Comparison of ENCODE assay signal across 12 cellular contexts in the genomic region with DNA sequence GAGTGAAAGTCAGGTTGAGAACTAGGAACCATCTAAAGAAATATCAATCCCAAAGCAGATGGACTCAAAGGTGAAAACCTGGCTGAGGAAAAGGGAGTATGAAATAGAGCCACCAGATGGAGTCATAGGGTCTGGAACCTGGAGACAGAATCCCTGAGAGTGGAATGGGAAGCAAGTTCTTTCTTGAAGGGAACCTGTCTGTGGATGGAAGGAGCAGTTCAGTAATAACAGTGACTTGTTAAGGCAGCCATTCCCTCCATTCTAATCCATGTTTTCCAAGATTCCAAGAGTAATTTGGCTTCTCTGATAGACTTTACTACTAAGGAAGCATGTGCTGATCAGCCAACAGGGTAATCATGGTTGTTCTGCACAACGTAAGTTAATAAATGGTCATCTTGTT. TPM values are rescaled to one million over a fixed set of nuclear protein-coding genes. Genes with fewer than 3 reads are reported as not detected.
DNase-seq lines count a peak whose midpoint lies in the region; ATAC-seq and TF ChIP-seq lines count a peak whose summit lies in the region.
"Had no signal": no experiment of that assay in that cellular context is flagged by ENCODE, and none has a peak within 500 bp of the region (broad histone marks: within the 10 kb centered on the region; RNA-seq: fewer than 3 reads in every experiment).

No MANE protein-coding gene starts in this region.

- TF ChIP-seq POLR2A in testis (IDR thresholded peaks at IDR 0.05) = no peak

- no peak overlapping the region for H3K4me2 ChIP-seq in OCI-LY7 (ENCODE audit: low read length)

- no TSS peak for BruUV-seq in OCI-LY7 (replicated peaks; lab: Mats Ljungman, UMichigan)

- no peak overlapping the region for H2AFZ ChIP-seq in OCI-LY7 (ENCODE audit: low read length)

- peak; percentile 14; the same call in 1 of the 2 replicates for TF ChIP-seq CTCF in 22Rv1 (IDR thresholded peaks at IDR 0.05)
- peak; percentile 63 for TF ChIP-seq CTCF in RWPE2 (IDR thresholded peaks at IDR 0.05; ENCODE audit: poor library complexity, severe bottlenecking)
- TF ChIP-seq CTCF in foreskin fibroblast (IDR thresholded peaks at IDR 0.05; ENCODE audit: low read depth, low read length) = peak; percentile 30
- no peak for TF ChIP-seq CTCF in OCI-LY7 (conservative IDR thresholded peaks at IDR 0.05; ENCODE audit: low read length)
- no peak for TF ChIP-seq CTCF in testis (IDR thresholded peaks at IDR 0.05)

- H3K4me1 ChIP-seq in RWPE2 (ENCODE audit: insufficient read depth, poor library complexity, severe bottlenecking) = no peaks in the 10 kb centered on the region
- H3K4me1 ChIP-seq in OCI-LY7 (ENCODE audit: insufficient read depth, low read length, poor library complexity, severe bottlenecking) = no peaks in the 10 kb centered on the region
- no peaks in the 10 kb centered on the region for H3K4me1 ChIP-seq in testis
- H3K4me1 ChIP-seq: Caco-2, HAP-1 had no signal

- no peaks in the 10 kb centered on the region for H3K4me1 Mint-ChIP-seq in natural killer cell treated with Interleukin-12 subunit alpha and Interleukin-12 subunit beta and Interleukin-15 and Interleukin-18, amount 100 ng/mL, for 72 hours (ENCODE audit: low read depth in 2 of 2)
- no peaks in the 10 kb centered on the region for H3K4me1 Mint-ChIP-seq in stimulated activated naive B cell treated with anti-CD40 and anti-IgM and Interleukin-4, amounts not matched to agents 10 μg/mL and 1 μg/mL and 100 μg/mL, for 72 hours

- no peaks in the 10 kb centered on the region for H3K9me3 Mint-ChIP-seq in natural killer cell treated with Interleukin-12 subunit alpha and Interleukin-12 subunit beta and Interleukin-15 and Interleukin-18, amount 100 ng/mL, for 72 hours
- H3K9me3 Mint-ChIP-seq in stimulated activated naive B cell treated with anti-CD40 and anti-IgM and Interleukin-4, amounts not matched to agents 10 μg/mL and 1 μg/mL and 100 μg/mL, for 72 hours = no peaks in the 10 kb centered on the region

- H3K27me3 Mint-ChIP-seq in natural killer cell treated with Interleukin-12 subunit alpha and Interleukin-12 subunit beta and Interleukin-15 and Interleukin-18, amount 100 ng/mL, for 72 hours = peaks cover 27 to 49% of the 10 kb centered on the region in 2 donors
- H3K27me3 Mint-ChIP-seq in stimulated activated naive B cell treated with anti-CD40 and anti-IgM and Interleukin-4, amounts not matched to agents 10 μg/mL and 1 μg/mL and 100 μg/mL, for 72 hours = peaks cover 14 to 23% of the 10 kb centered on the region in 2 donors

- WGBS in testis, 2 donors = 60 to 76% methylated on average over 1 of the region's 1 CpG

- no peak overlapping the region for H3K4me3 ChIP-seq in RWPE2 (ENCODE audit: severe bottlenecking)
- H3K4me3 ChIP-seq in foreskin fibroblast (ENCODE audit: low read depth in 1 of 2, low read length in 2 of 2) = no peak overlapping the region
- H3K4me3 ChIP-seq in OCI-LY7 (ENCODE audit: low read depth, low read length, poor library complexity, severe bottlenecking) = no peak overlapping the region
- H3K4me3 ChIP-seq in testis = no peak overlapping the region
- H3K4me3 ChIP-seq: HAP-1 had no signal

- H4K20me1 ChIP-seq in OCI-LY7 (ENCODE audit: insufficient read depth, low read length) = no peaks in the 10 kb centered on the region

- peak; percentile 48; the same call in 1 of the 3 replicates for ATAC-seq in RWPE2 (ENCODE audit: low read depth)
- no peak for ATAC-seq in natural killer cell treated with Interleukin-12 subunit alpha and Interleukin-12 subunit beta and Interleukin-15 and Interleukin-18, amount 100 ng/mL, for 72 hours
- no peak for ATAC-seq in stimulated activated naive B cell treated with anti-CD40 and anti-IgM and Interleukin-4, amounts not matched to agents 10 μg/mL and 1 μg/mL and 100 μg/mL, for 72 hours (replicated peaks)

- intact Hi-C loops in OCI-LY7 (cut with micrococcal nuclease; ENCODE audit: unreplicated experiment) (no loop called here), testis (cut with DNase I; ENCODE audit: low total_unique reads) (no loop called here)

- no peaks in the 10 kb centered on the region for H3K9me2 ChIP-seq in OCI-LY7 (ENCODE audit: insufficient read depth, low read length)

- CTCF ChIA-PET in OCI-LY7 (lab: Charles Lee; ENCODE audit: unreplicated experiment) = no interaction called here

- H3K36me3 ChIP-seq in RWPE2 (ENCODE audit: low read depth) (no peaks in the 10 kb centered on the region), OCI-LY7 (ENCODE audit: insufficient read depth, low read length) (no peaks in the 10 kb centered on the region), testis (ENCODE audit: low read depth, missing control alignments) (no peaks in the 10 kb centered on the region)
- H3K36me3 ChIP-seq: HAP-1 had no signal

- H3K9me3 ChIP-seq in RWPE2 (ENCODE audit: severe bottlenecking) (no peaks in the 10 kb centered on the region), OCI-LY7 (ENCODE audit: low read length) (no peaks in the 10 kb centered on the region), testis (no peaks in the 10 kb centered on the region)
- H3K9me3 ChIP-seq: Caco-2, HAP-1 had no signal

- no peaks in the 10 kb centered on the region for H3K27me3 ChIP-seq in RWPE2 (ENCODE audit: insufficient read depth, poor library complexity, severe bottlenecking)
- H3K27me3 ChIP-seq in testis = no peaks in the 10 kb centered on the region

- no peak overlapping the region for H3K4me3 Mint-ChIP-seq in natural killer cell treated with Interleukin-12 subunit alpha and Interleukin-12 subunit beta and Interleukin-15 and Interleukin-18, amount 100 ng/mL, for 72 hours
- H3K4me3 Mint-ChIP-seq in stimulated activated naive B cell treated with anti-CD40 and anti-IgM and Interleukin-4, amounts not matched to agents 10 μg/mL and 1 μg/mL and 100 μg/mL, for 72 hours = no peak overlapping the region

- no peak overlapping the region for H3K27ac Mint-ChIP-seq in natural killer cell treated with Interleukin-12 subunit alpha and Interleukin-12 subunit beta and Interleukin-15 and Interleukin-18, amount 100 ng/mL, for 72 hours
- H3K27ac Mint-ChIP-seq in stimulated activated naive B cell treated with anti-CD40 and anti-IgM and Interleukin-4, amounts not matched to agents 10 μg/mL and 1 μg/mL and 100 μg/mL, for 72 hours = no peak overlapping the region

- H3K27ac ChIP-seq in 22Rv1 (no peak overlapping the region), RWPE2 (ENCODE audit: poor library complexity, severe bottlenecking) (no peak overlapping the region), OCI-LY7 (ENCODE audit: low read depth, low read length, poor library complexity, severe bottlenecking) (no peak overlapping the region), testis (no peak overlapping the region)

- H3K79me2 ChIP-seq in OCI-LY7 (ENCODE audit: insufficient read depth, low read depth, low read length) = no peaks in the 10 kb centered on the region

- POLR2A ChIA-PET in OCI-LY7 (lab: Charles Lee) = no interaction called here

- peak; percentile 3 for DNase-seq in ELF-1 (ENCODE audit: low read depth, low spot score)
- DNase-seq in RWPE2 (ENCODE audit: low spot score) = no peak
- DNase-seq in foreskin fibroblast = peak in 1 of 2 donors; percentile 55
- DNase-seq in natural killer cell treated with Interleukin-12 subunit alpha and Interleukin-12 subunit beta and Interleukin-15 and Interleukin-18, amount 100 ng/mL, for 72 hours (ENCODE audit: low spot score) = no peak
- no peak for DNase-seq in OCI-LY7 (ENCODE audit: low spot score)
- DNase-seq in testis = no peak
- DNase-seq in stimulated activated naive B cell treated with anti-CD40 and anti-IgM and Interleukin-4, amounts not matched to agents 10 μg/mL and 1 μg/mL and 100 μg/mL, for 72 hours = no peak
- DNase-seq: activated naive CD4-positive, alpha-beta T cell treated with anti-CD3 and anti-CD28 coated beads, Interleukin-2, amount 50 U/mL, for 16 hours; NCI-H774 had no signal

- no peaks in the 10 kb centered on the region for H3K36me3 Mint-ChIP-seq in natural killer cell treated with Interleukin-12 subunit alpha and Interleukin-12 subunit beta and Interleukin-15 and Interleukin-18, amount 100 ng/mL, for 72 hours
- no peaks in the 10 kb centered on the region for H3K36me3 Mint-ChIP-seq in stimulated activated naive B cell treated with anti-CD40 and anti-IgM and Interleukin-4, amounts not matched to agents 10 μg/mL and 1 μg/mL and 100 μg/mL, for 72 hours

RNA-seq across cellular contexts. Expression of a gene that starts 22.5 kb away (rescaled TPM):
- under 1 TPM; 0.56 to 0.90 TPM for total RNA-seq in natural killer cell treated with Interleukin-12 subunit alpha and Interleukin-12 subunit beta and Interleukin-15 and Interleukin-18, amount 100 ng/mL, for 72 hours
- not detected in 2 replicates for total RNA-seq in OCI-LY7 (2014; rRNA removed; shearing (Covaris generic))
- total RNA-seq in OCI-LY7 (2022) (not detected in 2 replicates), testis (under 1 TPM in 1 of 2 donors, not detected in 1; 0.16 TPM)
- 3.1 TPM for polyA plus RNA-seq in testis (ENCODE audit: insufficient read depth, low read depth, low replicate concordance)
- total RNA-seq: Caco-2 had no signal

RNA-seq across cellular contexts. Expression of a gene that starts 50.2 kb away (rescaled TPM):
- total RNA-seq in natural killer cell treated with Interleukin-12 subunit alpha and Interleukin-12 subunit beta and Interleukin-15 and Interleukin-18, amount 100 ng/mL, for 72 hours = not detected
- not detected in 2 replicates for total RNA-seq in OCI-LY7 (2014; rRNA removed; shearing (Covaris generic))
- not detected in 2 replicates for total RNA-seq in OCI-LY7 (2022)
- total RNA-seq in testis = 10 to 100 TPM; 71.2 to 91.2 TPM
- polyA plus RNA-seq in testis (ENCODE audit: insufficient read depth, low read depth, low replicate concordance) = 210 TPM

Comparison
In these comparisons a context has a peak if more than half of its experiments do, and no peak if none do; other contexts are left out.
1. CTCF ChIP-seq: peak in 22Rv1 (single experiment), RWPE2 (single experiment) and foreskin fibroblast (single experiment); none in OCI-LY7 (single experiment) and testis (0 of 3).
2. RNA of a gene that starts 50.2 kb away (total RNA-seq): 71.2 to 91.2 TPM in testis; not detected in natural killer cell treated with Interleukin-12 subunit alpha and Interleukin-12 subunit beta and Interleukin-15 and Interleukin-18, amount 100 ng/mL, for 72 hours and not detected in OCI-LY7; every median in the first group is over 10 times any median in the second.